In genomic region chr1:40314721-40315238, GRCh38 we compare ENCODE assay signal across 8 cellular contexts. TPM values are rescaled to one million over a fixed set of nuclear protein-coding genes. Genes with fewer than 3 reads are reported as not detected.
DNase-seq lines count a peak whose midpoint lies in the region; ATAC-seq, FAIRE-seq and TF ChIP-seq lines count a peak whose summit lies in the region.

No MANE protein-coding gene starts in this region.

- peaks cover 37% of the 10 kb centered on the region for H3K4me1 Mint-ChIP-seq in CD4-positive, alpha-beta T cell (ENCODE audit: low read depth)

- H4K20me1 ChIP-seq in osteoblast (ENCODE audit: insufficient read depth, low read length), result no peaks in the 10 kb centered on the region

- peaks cover 17% of the 10 kb centered on the region for H3K4me1 ChIP-seq in osteoblast (ENCODE audit: insufficient read depth, low read length)

- TF ChIP-seq CTCF in CD4-positive, alpha-beta T cell (IDR thresholded peaks at IDR 0.05), result no peak
- TF ChIP-seq CTCF in osteoblast (IDR thresholded peaks at IDR 0.05; ENCODE audit: extremely low read depth, low read depth, low read length) (no peak), D721Med (IDR thresholded peaks at IDR 0.05; ENCODE audit: insufficient read depth, missing control alignments) (no peak)

- no peaks in the 10 kb centered on the region for H3K36me3 ChIP-seq in osteoblast (ENCODE audit: insufficient read depth, low read length)

- peak overlapping the region; percentile 90 for H3K4me3 Mint-ChIP-seq in CD4-positive, alpha-beta T cell

- H3K27ac Mint-ChIP-seq in CD4-positive, alpha-beta T cell, result peak overlapping the region; percentile 64

- POLR2A ChIA-PET in CD4-positive, alpha-beta T cell (lab: Charles Lee), result interaction anchor here (0.6 to 3.2 kb wide), 8 partner anchors 17 to 162 kb away, joined by 3 to 24 read pairs (median 4); partner anchors contain the start of genes SMAP2 and ZMPSTE24

- H3K9me3 ChIP-seq in CD4-positive, alpha-beta T cell (ENCODE audit: control insufficient read depth, low read length), result no peaks in the 10 kb centered on the region
- H3K9me3 ChIP-seq in osteoblast (ENCODE audit: low read depth, low read length), result no peaks in the 10 kb centered on the region

- no peaks in the 10 kb centered on the region for H3K9me3 Mint-ChIP-seq in CD4-positive, alpha-beta T cell

- H3K79me2 ChIP-seq in osteoblast (ENCODE audit: insufficient read depth, low read length), result no peaks in the 10 kb centered on the region

- peaks cover 24% of the 10 kb centered on the region for H3K27me3 Mint-ChIP-seq in CD4-positive, alpha-beta T cell

- H3K27me3 ChIP-seq in CD4-positive, alpha-beta T cell (ENCODE audit: control insufficient read depth, insufficient read depth, low read length), result no peaks in the 10 kb centered on the region
- H3K27me3 ChIP-seq in osteoblast (ENCODE audit: insufficient read depth, low read length), result peaks cover 34% of the 10 kb centered on the region

- peak overlapping the region; percentile 76 for H3K4me2 ChIP-seq in osteoblast (ENCODE audit: insufficient read depth, low read length)

- no peak for DNase-seq in CD4-positive, alpha-beta T cell
- DNase-seq in Jurkat, Clone E6-1 (ENCODE audit: low read depth, low spot score), result no peak
- DNase-seq in osteoblast (ENCODE audit: insufficient read length, low spot score, missing footprints) (peak; percentile 65), kidney glomerular epithelial cell (lab: John Stamatoyannopoulos, UW) (no peak), SHP77 (lab: John Stamatoyannopoulos, UW) (no peak), D721Med (ENCODE audit: insufficient read length, low spot score) (no peak)

- H3K36me3 Mint-ChIP-seq in CD4-positive, alpha-beta T cell (ENCODE audit: low read depth), result no peaks in the 10 kb centered on the region

- intact Hi-C loops in CD4-positive, alpha-beta T cell (cut with DNase I, micrococcal nuclease), result loop anchor here (1.0 to 5.0 kb wide), 6 partner anchors 56 to 162 kb away; partner anchors contain the start of genes RLF (in 2 of the 2) and ZMPSTE24 (in 1 of the 2)

- H3K4me3 ChIP-seq in Jurkat, Clone E6-1 (ENCODE audit: low read length), result peak overlapping the region; percentile 42
- H3K4me3 ChIP-seq in osteoblast (ENCODE audit: insufficient read depth, low read length), result peak overlapping the region; percentile 61

- CTCF ChIA-PET in CD4-positive, alpha-beta T cell (lab: Charles Lee), result interaction anchor here (0.6 to 3.4 kb wide), 17 partner anchors 9 to 171 kb away, joined by 3 to 27 read pairs (median 6); no protein-coding TSS in a partner anchor

- no peak for ATAC-seq in CD4-positive, alpha-beta T cell (ENCODE audit: poor library complexity)
- ATAC-seq in GM18520 (IDR thresholded peaks at IDR 0.05; ENCODE audit: unreplicated experiment), result no peak

- FAIRE-seq in D721Med (lab: Jason Lieb, UNC), result no peak

- peak overlapping the region; percentile 95 for H2AFZ ChIP-seq in osteoblast (ENCODE audit: low read length)

- no peak overlapping the region for H3K27ac ChIP-seq in CD4-positive, alpha-beta T cell (ENCODE audit: low read depth, low read length)
- H3K27ac ChIP-seq in cingulate gyrus (ENCODE audit: low read depth, low read length), result peak overlapping the region; percentile 97
- no peak overlapping the region for H3K27ac ChIP-seq in osteoblast (ENCODE audit: low read depth, low read length)

RNA-seq across cellular contexts. Expression of gene COL9A2, which starts 2.3 kb away (rescaled TPM):
- total RNA-seq in CD4-positive, alpha-beta T cell, result 1 to 10 TPM; 2.4 to 3.0 TPM
- 14.1 TPM for polyA plus RNA-seq in Jurkat, Clone E6-1 (2012; ENCODE audit: insufficient read depth, insufficient read length)
- 0.36 and 0.88 TPM in 2 replicates for total RNA-seq in osteoblast

RNA-seq across cellular contexts. Expression of gene ZMPSTE24, which starts 56.7 kb away (rescaled TPM):
- 1 to 10 TPM; 8.7 to 8.8 TPM for total RNA-seq in CD4-positive, alpha-beta T cell
- 22.8 TPM for polyA plus RNA-seq in Jurkat, Clone E6-1 (2012; ENCODE audit: insufficient read depth, insufficient read length)
- 72.4 and 77.2 TPM in 2 replicates for total RNA-seq in osteoblast

RNA-seq across cellular contexts. Expression of gene SMAP2, which starts 58.7 kb away (rescaled TPM):
- total RNA-seq in CD4-positive, alpha-beta T cell, result 100 to 1,000 TPM; 214 to 216 TPM
- polyA plus RNA-seq in Jurkat, Clone E6-1 (2012; ENCODE audit: insufficient read depth, insufficient read length), result 33.8 TPM
- 14.1 and 20.3 TPM in 2 replicates for total RNA-seq in osteoblast

Comparison
In these comparisons a context has a peak if more than half of its experiments do, and no peak if none do; other contexts are left out.
1. RNA of gene SMAP2, which starts 58.7 kb away (total RNA-seq): 214 to 216 TPM in CD4-positive, alpha-beta T cell; 14.1 to 20.3 TPM in osteoblast; every median in the first group is over 10 times any median in the second.